9 cellular contexts compared by ENCODE assay signal in the genomic region with DNA sequence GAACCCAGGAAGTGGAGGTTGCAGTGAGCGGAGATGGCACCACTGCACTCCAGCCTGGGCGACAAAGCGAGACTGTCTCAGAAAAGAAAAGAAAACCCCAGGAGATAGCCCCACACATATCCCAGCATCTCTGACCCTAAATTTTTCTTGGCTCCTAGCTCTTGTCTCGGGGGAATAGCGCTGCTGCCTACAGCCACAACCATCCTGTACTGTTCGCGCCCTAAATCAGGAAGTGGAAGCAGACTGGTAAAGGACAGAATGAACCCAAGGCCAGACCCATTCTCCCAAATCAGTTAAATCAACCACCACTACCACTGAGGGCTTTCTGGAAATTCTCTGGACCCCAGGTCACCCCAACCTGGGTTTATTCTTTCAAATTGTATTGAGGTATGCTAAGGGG. TPM values are rescaled to one million over a fixed set of nuclear protein-coding genes. Genes with fewer than 3 reads are reported as not detected.
DNase-seq lines count a peak whose midpoint lies in the region; TF ChIP-seq lines count a peak whose summit lies in the region.
"Had no signal": no experiment of that assay in that cellular context is flagged by ENCODE, and none has a peak within 500 bp of the region (broad histone marks: within the 10 kb centered on the region; RNA-seq: fewer than 3 reads in every experiment).

No MANE protein-coding gene starts in this region.

- H3K27me3 ChIP-seq in kidney epithelial cell (ENCODE audit: control insufficient read depth, insufficient read depth, low read length) (no peaks in the 10 kb centered on the region), tibial artery (no peaks in the 10 kb centered on the region)

- peaks cover 0 to 40% (median 32%) of the 10 kb centered on the region in 4 donors for H3K4me1 ChIP-seq in tibial artery

- peaks cover 43% of the 10 kb centered on the region for H3K4me1 Mint-ChIP-seq in activated naive CD4-positive, alpha-beta T cell treated with anti-CD3 and anti-CD28 coated beads, Interleukin-2, amount 50 U/mL, for 24 hours
- H3K4me1 Mint-ChIP-seq in activated T-helper 1 cell treated with anti-CD3 and anti-CD28 coated beads, Interleukin-12 subunit alpha, Interleukin-12 subunit beta, Interleukin-2, Interleukin-4 antibody, amounts not matched to agents 30 ng/mL and 10 ng/mL and 1 ng/mL, durations not matched to agents 14 hours and 24 hours and 36 hours (ENCODE audit: low read depth) = peaks cover 42% of the 10 kb centered on the region

- no peaks in the 10 kb centered on the region for H3K27me3 Mint-ChIP-seq in activated naive CD4-positive, alpha-beta T cell treated with anti-CD3 and anti-CD28 coated beads, Interleukin-2, amount 50 U/mL, for 24 hours
- peaks cover 5% of the 10 kb centered on the region for H3K27me3 Mint-ChIP-seq in activated T-helper 1 cell treated with anti-CD3 and anti-CD28 coated beads, Interleukin-12 subunit alpha, Interleukin-12 subunit beta, Interleukin-2, Interleukin-4 antibody, amounts not matched to agents 30 ng/mL and 10 ng/mL and 1 ng/mL, durations not matched to agents 14 hours and 24 hours and 36 hours (ENCODE audit: insufficient read depth)

- TF ChIP-seq CTCF in kidney epithelial cell (IDR thresholded peaks at IDR 0.05; ENCODE audit: insufficient read depth, low read length, poor library complexity, severe bottlenecking) (no peak), tibial artery (IDR thresholded peaks at IDR 0.05) (no peak)

- peaks cover 6% of the 10 kb centered on the region for H3K36me3 Mint-ChIP-seq in activated naive CD4-positive, alpha-beta T cell treated with anti-CD3 and anti-CD28 coated beads, Interleukin-2, amount 50 U/mL, for 24 hours
- H3K36me3 Mint-ChIP-seq in activated T-helper 1 cell treated with anti-CD3 and anti-CD28 coated beads, Interleukin-12 subunit alpha, Interleukin-12 subunit beta, Interleukin-2, Interleukin-4 antibody, amounts not matched to agents 30 ng/mL and 10 ng/mL and 1 ng/mL, durations not matched to agents 14 hours and 24 hours and 36 hours (ENCODE audit: low read depth) = peaks cover 36% of the 10 kb centered on the region

- peak overlapping the region; percentile 92 for H3K4me3 Mint-ChIP-seq in activated naive CD4-positive, alpha-beta T cell treated with anti-CD3 and anti-CD28 coated beads, Interleukin-2, amount 50 U/mL, for 24 hours
- H3K4me3 Mint-ChIP-seq in activated T-helper 1 cell treated with anti-CD3 and anti-CD28 coated beads, Interleukin-12 subunit alpha, Interleukin-12 subunit beta, Interleukin-2, Interleukin-4 antibody, amounts not matched to agents 30 ng/mL and 10 ng/mL and 1 ng/mL, durations not matched to agents 14 hours and 24 hours and 36 hours = peak overlapping the region; percentile 98

- no peaks in the 10 kb centered on the region for H3K9me3 Mint-ChIP-seq in activated naive CD4-positive, alpha-beta T cell treated with anti-CD3 and anti-CD28 coated beads, Interleukin-2, amount 50 U/mL, for 24 hours
- H3K9me3 Mint-ChIP-seq in activated T-helper 1 cell treated with anti-CD3 and anti-CD28 coated beads, Interleukin-12 subunit alpha, Interleukin-12 subunit beta, Interleukin-2, Interleukin-4 antibody, amounts not matched to agents 30 ng/mL and 10 ng/mL and 1 ng/mL, durations not matched to agents 14 hours and 24 hours and 36 hours = no peaks in the 10 kb centered on the region

- peaks cover 3% of the 10 kb centered on the region for H3K36me3 ChIP-seq in kidney epithelial cell (ENCODE audit: control insufficient read depth, insufficient read depth, low read length)
- peaks cover 14 to 30% (median 29%) of the 10 kb centered on the region in 3 donors for H3K36me3 ChIP-seq in tibial artery

- peak overlapping the region; percentile 59 for H3K27ac Mint-ChIP-seq in activated naive CD4-positive, alpha-beta T cell treated with anti-CD3 and anti-CD28 coated beads, Interleukin-2, amount 50 U/mL, for 24 hours
- H3K27ac Mint-ChIP-seq in activated T-helper 1 cell treated with anti-CD3 and anti-CD28 coated beads, Interleukin-12 subunit alpha, Interleukin-12 subunit beta, Interleukin-2, Interleukin-4 antibody, amounts not matched to agents 30 ng/mL and 10 ng/mL and 1 ng/mL, durations not matched to agents 14 hours and 24 hours and 36 hours = peak overlapping the region; percentile 95

- H3K27ac ChIP-seq in tibial artery = peak overlapping the region in 1 of 2 donors; percentile 100

- H3K4me3 ChIP-seq in kidney epithelial cell (ENCODE audit: low read depth, low read length) (peak overlapping the region; percentile 81), tibial artery (peak overlapping the region; percentile 94 to 98)

- H3K9me3 ChIP-seq in tibial artery = no peaks in the 10 kb centered on the region

- intact Hi-C loops in activated T-helper 1 cell treated with anti-CD3 and anti-CD28 coated beads, Interleukin-12 subunit alpha, Interleukin-12 subunit beta, Interleukin-2, Interleukin-4 antibody, amounts not matched to agents 30 ng/mL and 10 ng/mL and 1 ng/mL, durations not matched to agents 14 hours and 24 hours and 36 hours (cut with micrococcal nuclease) = loop anchor here (5.0 kb wide), 1 partner anchor 152 kb away; a partner anchor contains a TSS
- intact Hi-C loops in tibial artery (cut with DNase I; ENCODE audit: low total_unique reads) = loop anchor here (10.0 kb wide), 2 partner anchors 95 to 315 kb away; a partner anchor contains a TSS

- no peak for DNase-seq in activated naive CD4-positive, alpha-beta T cell (lab: John Stamatoyannopoulos, UW)
- DNase-seq in activated T-helper 1 cell treated with anti-CD3 and anti-CD28 coated beads, Interleukin-12 subunit alpha, Interleukin-12 subunit beta, Interleukin-2, Interleukin-4 antibody, amounts not matched to agents 30 ng/mL and 10 ng/mL and 1 ng/mL, durations not matched to agents 14 hours and 24 hours and 36 hours (ENCODE audit: low spot score) = no peak
- DNase-seq in kidney epithelial cell (ENCODE audit: low read depth) (no peak), tibial artery (no peak), ureter (ENCODE audit: low spot score) (no peak), T-helper 9 cell (no peak), NCI-H748 treated with DMSO at 0.1 percent for 48 hours (lab: John Stamatoyannopoulos, UW) (no peak)
- DNase-seq: stimulated activated CD4-positive, alpha-beta T cell treated with anti-CD3 and anti-CD28 coated beads, Interleukin-15, amount 100 ng/mL, for 24 hours had no signal

RNA-seq across cellular contexts. Expression of a gene that starts 1.7 kb away (rescaled TPM):
- 191 and 193 TPM in 2 replicates for total RNA-seq in activated T-helper 1 cell treated with anti-CD3 and anti-CD28 coated beads, Interleukin-12 subunit alpha, Interleukin-12 subunit beta, Interleukin-2, Interleukin-4 antibody, amounts not matched to agents 30 ng/mL and 10 ng/mL and 1 ng/mL, durations not matched to agents 14 hours and 24 hours and 36 hours
- total RNA-seq in kidney epithelial cell = 96.0 and 97.1 TPM in 2 replicates
- total RNA-seq in ureter = 116 TPM

RNA-seq across cellular contexts. Expression of a gene that starts 2.2 kb away (rescaled TPM):
- 73.6 and 75.5 TPM in 2 replicates for total RNA-seq in activated T-helper 1 cell treated with anti-CD3 and anti-CD28 coated beads, Interleukin-12 subunit alpha, Interleukin-12 subunit beta, Interleukin-2, Interleukin-4 antibody, amounts not matched to agents 30 ng/mL and 10 ng/mL and 1 ng/mL, durations not matched to agents 14 hours and 24 hours and 36 hours
- total RNA-seq in kidney epithelial cell (20.8 and 29.0 TPM in 2 replicates), ureter (46.3 TPM)

RNA-seq across cellular contexts. Expression of a gene that starts 7.6 kb away (rescaled TPM):
- 146 and 148 TPM in 2 replicates for total RNA-seq in activated T-helper 1 cell treated with anti-CD3 and anti-CD28 coated beads, Interleukin-12 subunit alpha, Interleukin-12 subunit beta, Interleukin-2, Interleukin-4 antibody, amounts not matched to agents 30 ng/mL and 10 ng/mL and 1 ng/mL, durations not matched to agents 14 hours and 24 hours and 36 hours
- 277 and 595 TPM in 2 replicates for total RNA-seq in kidney epithelial cell
- total RNA-seq in ureter = 453 TPM

RNA-seq across cellular contexts. Expression of a gene that starts 10.6 kb away (rescaled TPM):
- total RNA-seq in activated T-helper 1 cell treated with anti-CD3 and anti-CD28 coated beads, Interleukin-12 subunit alpha, Interleukin-12 subunit beta, Interleukin-2, Interleukin-4 antibody, amounts not matched to agents 30 ng/mL and 10 ng/mL and 1 ng/mL, durations not matched to agents 14 hours and 24 hours and 36 hours = 52.5 and 55.4 TPM in 2 replicates
- total RNA-seq in kidney epithelial cell (41.3 and 53.3 TPM in 2 replicates), ureter (37.6 TPM)

RNA-seq across cellular contexts. Expression of a gene that starts 12.4 kb away (rescaled TPM):
- 0.15 and 0.60 TPM in 2 replicates for total RNA-seq in activated T-helper 1 cell treated with anti-CD3 and anti-CD28 coated beads, Interleukin-12 subunit alpha, Interleukin-12 subunit beta, Interleukin-2, Interleukin-4 antibody, amounts not matched to agents 30 ng/mL and 10 ng/mL and 1 ng/mL, durations not matched to agents 14 hours and 24 hours and 36 hours
- total RNA-seq in kidney epithelial cell (248 and 250 TPM in 2 replicates), ureter (157 TPM)
